ENCODE assay signal across 6 cellular contexts in genomic region chr9:21217211-21217610, GRCh38. TPM values are rescaled to one million over a fixed set of nuclear protein-coding genes. Genes with fewer than 3 reads are reported as not detected.
"Had no signal": no experiment of that assay in that cellular context is flagged by ENCODE, and none has a peak within 500 bp of the region (broad histone marks: within the 10 kb centered on the region; RNA-seq: fewer than 3 reads in every experiment).

Gene IFNA16, minus strand, starts transcription at chr9:21217311. Its CDS starts 6 bp downstream, at chr9:21217305.

RNA-seq across cellular contexts. Expression of gene IFNA16, which starts in this region (rescaled TPM):
- total RNA-seq: GM23248, GM23338, H4, H7, H9, HFFc6 had no signal
- polyA plus RNA-seq: GM23248, GM23338 had no signal
